Comparison of ENCODE assay signal across 24 cellular contexts in the genomic region with DNA sequence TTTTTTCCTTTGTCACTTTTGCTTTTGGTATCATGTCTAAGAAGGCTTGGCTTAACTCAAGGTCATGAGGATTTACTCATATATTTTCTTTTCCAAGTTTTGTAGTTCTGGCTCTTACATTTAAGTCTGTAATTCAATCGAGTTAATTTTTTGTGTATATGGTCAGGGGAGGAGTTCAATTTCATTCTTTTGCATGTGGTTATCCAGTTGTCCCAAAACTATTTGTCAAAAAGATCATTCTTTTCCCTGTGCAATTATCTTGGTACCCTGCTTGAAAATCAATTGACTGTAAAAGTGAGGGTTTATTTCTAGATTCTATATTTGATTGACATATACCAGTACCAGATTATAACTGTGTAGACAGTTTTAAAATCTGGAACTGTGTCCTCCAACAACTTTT. TPM values are rescaled to one million over a fixed set of nuclear protein-coding genes. Genes with fewer than 3 reads are reported as not detected.
DNase-seq lines count a peak whose midpoint lies in the region; ATAC-seq and TF ChIP-seq lines count a peak whose summit lies in the region.
"Had no signal": no experiment of that assay in that cellular context is flagged by ENCODE, and none has a peak within 500 bp of the region (broad histone marks: within the 10 kb centered on the region; RNA-seq: fewer than 3 reads in every experiment).

No MANE protein-coding gene starts in this region.

- H4K20me1 ChIP-seq in mammary epithelial cell (ENCODE audit: insufficient read depth, low read length): peaks cover 3% of the 10 kb centered on the region

- intact Hi-C loops in MCF 10A (cut with micrococcal nuclease): no loop called here
- intact Hi-C loops in mammary epithelial cell (cut with micrococcal nuclease): no loop called here
- intact Hi-C loops in activated CD8-positive, alpha-beta T cell treated with anti-CD3 and anti-CD28 coated beads for 36 hours (cut with micrococcal nuclease): no loop called here

- no peak overlapping the region for H3K4me3 ChIP-seq in mammary epithelial cell (replicated peaks in 1 of 3; ENCODE audit: insufficient read depth in 1 of 3, low read depth in 2 of 3, low read length in 3 of 3)
- H3K4me3 ChIP-seq: BLaER1 treated with 17β-estradiol and CSF1 and Interleukin-3, amounts not matched to agents 10 nM and 100 nM; GM12878; transverse colon had no signal

- H3K9me3 ChIP-seq in mammary epithelial cell (replicated peaks; ENCODE audit: insufficient read depth, low read length): no peaks in the 10 kb centered on the region
- H3K9me3 ChIP-seq: BLaER1 treated with 17β-estradiol and CSF1 and Interleukin-3, amounts not matched to agents 10 nM and 100 nM; transverse colon had no signal

- H3K4me3 Mint-ChIP-seq in MCF 10A (ENCODE audit: unreplicated experiment): no peak overlapping the region
- H3K4me3 Mint-ChIP-seq in activated CD8-positive, alpha-beta T cell treated with anti-CD3 and anti-CD28 coated beads for 36 hours: no peak overlapping the region
- peak overlapping the region; percentile 16 to 28 for H3K4me3 Mint-ChIP-seq in stimulated activated naive CD8-positive, alpha-beta T cell treated with anti-CD3 and anti-CD28 coated beads, Interleukin-15, amount 100 ng/mL, for 72 hours
- H3K4me3 Mint-ChIP-seq in endothelial cell (ENCODE audit: unreplicated experiment): no peak overlapping the region
- H3K4me3 Mint-ChIP-seq: mesothelial cell of epicardium had no signal

- no peaks in the 10 kb centered on the region for H3K9me3 Mint-ChIP-seq in MCF 10A (ENCODE audit: unreplicated experiment)
- no peaks in the 10 kb centered on the region for H3K9me3 Mint-ChIP-seq in activated CD8-positive, alpha-beta T cell treated with anti-CD3 and anti-CD28 coated beads for 36 hours
- peaks cover 0 to 2% of the 10 kb centered on the region in 2 donors for H3K9me3 Mint-ChIP-seq in stimulated activated naive CD8-positive, alpha-beta T cell treated with anti-CD3 and anti-CD28 coated beads, Interleukin-15, amount 100 ng/mL, for 72 hours
- no peaks in the 10 kb centered on the region for H3K9me3 Mint-ChIP-seq in endothelial cell (ENCODE audit: unreplicated experiment)
- H3K9me3 Mint-ChIP-seq: IgD-negative memory B cell, mesothelial cell of epicardium, naive B cell had no signal

- H3K27ac Mint-ChIP-seq in MCF 10A (ENCODE audit: low read depth, unreplicated experiment) (peak overlapping the region; percentile 25), endothelial cell (ENCODE audit: unreplicated experiment) (no peak overlapping the region)
- peak overlapping the region; percentile 53 for H3K27ac Mint-ChIP-seq in activated CD8-positive, alpha-beta T cell treated with anti-CD3 and anti-CD28 coated beads for 36 hours
- peak overlapping the region in 1 of 2 donors; percentile 73 for H3K27ac Mint-ChIP-seq in stimulated activated naive CD8-positive, alpha-beta T cell treated with anti-CD3 and anti-CD28 coated beads, Interleukin-15, amount 100 ng/mL, for 72 hours
- H3K27ac Mint-ChIP-seq: mesothelial cell of epicardium had no signal

- no peak for ATAC-seq in activated CD8-positive, alpha-beta T cell treated with anti-CD3 and anti-CD28 coated beads for 36 hours
- no peak for ATAC-seq in stimulated activated naive CD8-positive, alpha-beta T cell treated with anti-CD3 and anti-CD28 coated beads, Interleukin-15, amount 100 ng/mL, for 72 hours
- no peak for ATAC-seq in HG02588 (IDR thresholded peaks at IDR 0.05; ENCODE audit: unreplicated experiment)
- ATAC-seq: activated CD4-positive, CD25-positive, alpha-beta regulatory T cell treated with anti-CD3 and anti-CD28 coated beads, Interleukin-2, amount 50 U/mL, for 24 hours; activated naive CD4-positive, alpha-beta T cell treated with anti-CD3 and anti-CD28 coated beads, Interleukin-2, amount 50 U/mL, for 72 hours; GM12878; Panc1 had no signal

- WGBS in mammary epithelial cell (ENCODE audit: low coverage, missing lambda C conversion rate): 50% methylated on average over 1 of the region's 1 CpG

- DNase-seq in MCF 10A (ENCODE audit: unreplicated experiment): no peak
- no peak for DNase-seq in mammary epithelial cell
- no peak for DNase-seq in activated CD8-positive, alpha-beta T cell treated with anti-CD3 and anti-CD28 coated beads for 36 hours
- peak; percentile 55 for DNase-seq in fibroblast of peridontal ligament (ENCODE audit: extremely low read depth)
- no peak for DNase-seq in stimulated activated naive CD8-positive, alpha-beta T cell treated with anti-CD3 and anti-CD28 coated beads, Interleukin-15, amount 100 ng/mL, for 72 hours
- no peak for DNase-seq in endothelial cell (ENCODE audit: low spot score)
- DNase-seq in C1 segment of cervical spinal cord (lab: John Stamatoyannopoulos, UW): no peak
- DNase-seq: central memory CD4-positive, alpha-beta T cell; HCEC 1CT; naive B cell; NCI-H1105 treated with DMSO at 0.1 percent for 48 hours; NCI-H2081; NCI-H226; NCI-H69; SHP77 treated with DMSO at 0.1 percent for 48 hours; transverse colon had no signal

- H3K9ac ChIP-seq in mammary epithelial cell (ENCODE audit: insufficient read depth, low read length): no peak overlapping the region
- H3K9ac ChIP-seq: BLaER1 treated with 17β-estradiol and CSF1 and Interleukin-3, amounts not matched to agents 10 nM and 100 nM had no signal

- peaks cover 57% of the 10 kb centered on the region for H3K4me1 Mint-ChIP-seq in MCF 10A (ENCODE audit: insufficient read depth, unreplicated experiment)
- peaks cover 84% of the 10 kb centered on the region for H3K4me1 Mint-ChIP-seq in activated CD8-positive, alpha-beta T cell treated with anti-CD3 and anti-CD28 coated beads for 36 hours (ENCODE audit: low read depth)
- peaks cover 92% of the 10 kb centered on the region for H3K4me1 Mint-ChIP-seq in stimulated activated naive CD8-positive, alpha-beta T cell treated with anti-CD3 and anti-CD28 coated beads, Interleukin-15, amount 100 ng/mL, for 72 hours
- peaks cover 34% of the 10 kb centered on the region for H3K4me1 Mint-ChIP-seq in endothelial cell (ENCODE audit: unreplicated experiment)

- H3K27ac ChIP-seq in mammary epithelial cell (ENCODE audit: insufficient read depth, low read depth, low read length): no peak overlapping the region
- H3K27ac ChIP-seq: BLaER1 treated with 17β-estradiol and CSF1 and Interleukin-3, amounts not matched to agents 10 nM and 100 nM; transverse colon had no signal

- in situ Hi-C loops in mammary epithelial cell (cut with MboI; ENCODE audit: low sequenced_read_pairs in 2 of 2): no loop called here

- no peaks in the 10 kb centered on the region for H3K27me3 Mint-ChIP-seq in MCF 10A (ENCODE audit: insufficient read depth, unreplicated experiment)
- no peaks in the 10 kb centered on the region for H3K27me3 Mint-ChIP-seq in activated CD8-positive, alpha-beta T cell treated with anti-CD3 and anti-CD28 coated beads for 36 hours
- H3K27me3 Mint-ChIP-seq in stimulated activated naive CD8-positive, alpha-beta T cell treated with anti-CD3 and anti-CD28 coated beads, Interleukin-15, amount 100 ng/mL, for 72 hours: no peaks in the 10 kb centered on the region
- no peaks in the 10 kb centered on the region for H3K27me3 Mint-ChIP-seq in endothelial cell (ENCODE audit: unreplicated experiment)
- H3K27me3 Mint-ChIP-seq: IgD-negative memory B cell, naive B cell had no signal

- dilution Hi-C loops in mammary epithelial cell (cut with HindIII; ENCODE audit: low sequenced_read_pairs): no loop called here

- H2AFZ ChIP-seq in mammary epithelial cell (ENCODE audit: low read depth, low read length): no peak overlapping the region

- H3K4me2 ChIP-seq in mammary epithelial cell (ENCODE audit: insufficient read depth, low read depth, low read length): no peak overlapping the region

- POLR2A ChIA-PET in MCF 10A (lab: Yijun Ruan, JAX): no interaction called here
- POLR2A ChIA-PET in activated CD8-positive, alpha-beta T cell treated with anti-CD3 and anti-CD28 coated beads for 36 hours (lab: Charles Lee): no interaction called here

- H3K36me3 Mint-ChIP-seq in MCF 10A (ENCODE audit: insufficient read depth, unreplicated experiment) (peaks cover 7% of the 10 kb centered on the region), endothelial cell (ENCODE audit: low read depth, unreplicated experiment) (no peaks in the 10 kb centered on the region)
- H3K36me3 Mint-ChIP-seq in activated CD8-positive, alpha-beta T cell treated with anti-CD3 and anti-CD28 coated beads for 36 hours (ENCODE audit: low read depth): peaks cover 33% of the 10 kb centered on the region
- H3K36me3 Mint-ChIP-seq: mesothelial cell of epicardium, naive B cell had no signal

- H3K79me2 ChIP-seq in mammary epithelial cell (ENCODE audit: insufficient read depth, low read length): peaks cover 100% of the 10 kb centered on the region

- TF ChIP-seq CTCF in MCF 10A (IDR thresholded peaks at IDR 0.05; ENCODE audit: unreplicated experiment) (no peak), mammary epithelial cell (conservative IDR thresholded peaks at IDR 0.05 in 1 of 2, IDR thresholded peaks at IDR 0.05 in 1 of 2; ENCODE audit: extremely low read depth in 1 of 2, insufficient read depth in 1 of 2, low read depth in 1 of 2, low read length in 2 of 2) (no peak), endothelial cell (IDR thresholded peaks at IDR 0.05; ENCODE audit: unreplicated experiment) (no peak)
- no peak for TF ChIP-seq CTCF in activated CD8-positive, alpha-beta T cell treated with anti-CD3 and anti-CD28 coated beads for 36 hours (IDR thresholded peaks at IDR 0.05)

- CTCF ChIA-PET in MCF 10A (lab: Yijun Ruan, JAX): no interaction called here
- CTCF ChIA-PET in mammary epithelial cell (lab: Charles Lee; ENCODE audit: low non-redundant PET): no interaction called here
- CTCF ChIA-PET in activated CD8-positive, alpha-beta T cell treated with anti-CD3 and anti-CD28 coated beads for 36 hours (lab: Charles Lee): no interaction called here

- no peaks in the 10 kb centered on the region for H3K27me3 ChIP-seq in mammary epithelial cell (ENCODE audit: insufficient read depth, low read length)
- H3K27me3 ChIP-seq: BLaER1 treated with 17β-estradiol and CSF1 and Interleukin-3, amounts not matched to agents 10 nM and 100 nM; transverse colon had no signal

- H3K4me1 ChIP-seq in mammary epithelial cell (ENCODE audit: insufficient read depth, low read length): peaks cover 18% of the 10 kb centered on the region

- BruUV-seq in MCF 10A (replicated peaks; lab: Mats Ljungman, UMichigan) (no TSS peak), mammary epithelial cell (replicated peaks; lab: Mats Ljungman, UMichigan) (no TSS peak)

- no peaks in the 10 kb centered on the region for H3K36me3 ChIP-seq in mammary epithelial cell (ENCODE audit: insufficient read depth, low read length)
- H3K36me3 ChIP-seq: transverse colon had no signal

RNA-seq across cellular contexts. Expression of gene USP15, which starts 10.2 kb away (rescaled TPM):
- total RNA-seq in MCF 10A (2022) (63.6 and 71.0 TPM in 2 replicates), mammary epithelial cell (10 to 100 TPM; 59.2 to 62.0 TPM), endothelial cell (ENCODE audit: unreplicated experiment) (98.2 TPM)
- 35.3 TPM for polyA plus RNA-seq in mammary epithelial cell
- 21.1 TPM for polyA minus RNA-seq in mammary epithelial cell
- 100 to 1,000 TPM; 112 to 118 TPM for total RNA-seq in activated CD8-positive, alpha-beta T cell treated with anti-CD3 and anti-CD28 coated beads for 36 hours

Comparison
In these comparisons a context has a peak if more than half of its experiments do, and no peak if none do; other contexts are left out.
1. H3K4me3 Mint-ChIP-seq: peak in stimulated activated naive CD8-positive, alpha-beta T cell treated with anti-CD3 and anti-CD28 coated beads, Interleukin-15, amount 100 ng/mL, for 72 hours (2 of 2); none in MCF 10A (single experiment), activated CD8-positive, alpha-beta T cell treated with anti-CD3 and anti-CD28 coated beads for 36 hours (single experiment) and endothelial cell (single experiment).